In the genomic region with DNA sequence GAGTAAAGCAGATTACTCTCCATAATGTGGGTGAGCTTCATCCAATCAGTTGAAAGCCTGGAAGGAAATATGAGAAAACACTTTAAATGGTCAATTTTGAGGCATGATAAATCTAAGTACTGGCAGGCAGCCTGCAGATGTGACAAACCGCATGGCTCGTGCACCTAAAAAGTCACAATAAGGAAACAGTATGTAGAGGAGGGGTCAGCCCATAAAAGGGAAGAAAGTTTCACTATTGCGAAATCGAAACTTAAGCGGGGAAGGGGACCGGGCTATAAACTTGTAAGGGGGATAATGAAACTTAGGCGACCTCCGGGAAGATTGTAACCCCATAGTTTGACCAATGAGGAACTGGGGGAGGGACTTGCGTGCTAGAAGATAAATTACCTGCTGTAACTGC, we compare ENCODE assay signal across 25 cellular contexts.
DNase-seq lines count a peak whose midpoint lies in the region; ATAC-seq and TF ChIP-seq lines count a peak whose summit lies in the region.
"Had no signal": no experiment of that assay in that cellular context is flagged by ENCODE, and none has a peak within 500 bp of the region (broad histone marks: within the 10 kb centered on the region; RNA-seq: fewer than 3 reads in every experiment).

No MANE protein-coding gene starts in this region.

- H3K36me3 Mint-ChIP-seq in immature natural killer cell: no peaks in the 10 kb centered on the region
- no peaks in the 10 kb centered on the region for H3K36me3 Mint-ChIP-seq in activated T-helper 1 cell treated with anti-CD3 and anti-CD28 coated beads, Interleukin-12 subunit alpha, Interleukin-12 subunit beta, Interleukin-2, Interleukin-4 antibody, amounts not matched to agents 30 ng/mL and 10 ng/mL and 1 ng/mL, durations not matched to agents 14 hours and 24 hours and 36 hours (ENCODE audit: low read depth)
- no peaks in the 10 kb centered on the region for H3K36me3 Mint-ChIP-seq in glutamatergic neuron (ENCODE audit: unreplicated experiment)
- H3K36me3 Mint-ChIP-seq: activated naive CD8-positive, alpha-beta T cell had no signal

- in situ Hi-C loops in KBM-7 (cut with MboI; ENCODE audit: low pct_unique_long_range_greater_than_20kb, low sequenced_read_pairs): no loop called here

- peak overlapping the region in 2 of 6 donors; percentile 26 to 60 for H3K27ac Mint-ChIP-seq in immature natural killer cell
- no peak overlapping the region for H3K27ac Mint-ChIP-seq in activated T-helper 1 cell treated with anti-CD3 and anti-CD28 coated beads, Interleukin-12 subunit alpha, Interleukin-12 subunit beta, Interleukin-2, Interleukin-4 antibody, amounts not matched to agents 30 ng/mL and 10 ng/mL and 1 ng/mL, durations not matched to agents 14 hours and 24 hours and 36 hours
- H3K27ac Mint-ChIP-seq in glutamatergic neuron (ENCODE audit: unreplicated experiment): no peak overlapping the region
- H3K27ac Mint-ChIP-seq: activated naive CD8-positive, alpha-beta T cell; HFFc6; nephron progenitor cell had no signal

- peak overlapping the region; percentile 36 to 62 (median 55) for H3K4me3 Mint-ChIP-seq in immature natural killer cell
- H3K4me3 Mint-ChIP-seq in activated T-helper 1 cell treated with anti-CD3 and anti-CD28 coated beads, Interleukin-12 subunit alpha, Interleukin-12 subunit beta, Interleukin-2, Interleukin-4 antibody, amounts not matched to agents 30 ng/mL and 10 ng/mL and 1 ng/mL, durations not matched to agents 14 hours and 24 hours and 36 hours: no peak overlapping the region
- no peak overlapping the region for H3K4me3 Mint-ChIP-seq in glutamatergic neuron (ENCODE audit: unreplicated experiment)
- H3K4me3 Mint-ChIP-seq: activated naive CD8-positive, alpha-beta T cell; HFFc6; nephron progenitor cell had no signal

- H3K4me1 Mint-ChIP-seq in immature natural killer cell: peaks cover 7 to 16% of the 10 kb centered on the region in 2 donors
- H3K4me1 Mint-ChIP-seq in activated T-helper 1 cell treated with anti-CD3 and anti-CD28 coated beads, Interleukin-12 subunit alpha, Interleukin-12 subunit beta, Interleukin-2, Interleukin-4 antibody, amounts not matched to agents 30 ng/mL and 10 ng/mL and 1 ng/mL, durations not matched to agents 14 hours and 24 hours and 36 hours (ENCODE audit: low read depth): peaks cover 4% of the 10 kb centered on the region
- H3K4me1 Mint-ChIP-seq in glutamatergic neuron (ENCODE audit: low read depth, unreplicated experiment): peaks cover under 1% of the 10 kb centered on the region
- H3K4me1 Mint-ChIP-seq: nephron progenitor cell had no signal

- no peaks in the 10 kb centered on the region for H3K27me3 Mint-ChIP-seq in immature natural killer cell (ENCODE audit: low read depth in 3 of 3)
- no peaks in the 10 kb centered on the region for H3K27me3 Mint-ChIP-seq in activated T-helper 1 cell treated with anti-CD3 and anti-CD28 coated beads, Interleukin-12 subunit alpha, Interleukin-12 subunit beta, Interleukin-2, Interleukin-4 antibody, amounts not matched to agents 30 ng/mL and 10 ng/mL and 1 ng/mL, durations not matched to agents 14 hours and 24 hours and 36 hours (ENCODE audit: insufficient read depth)
- H3K27me3 Mint-ChIP-seq in glutamatergic neuron (ENCODE audit: unreplicated experiment): no peaks in the 10 kb centered on the region

- TF ChIP-seq CTCF in glutamatergic neuron (IDR thresholded peaks at IDR 0.05; ENCODE audit: partially characterized antibody, unreplicated experiment): no peak

- H3K9me3 Mint-ChIP-seq in immature natural killer cell: peaks cover 0 to 2% (median under 1%) of the 10 kb centered on the region in 6 donors
- no peaks in the 10 kb centered on the region for H3K9me3 Mint-ChIP-seq in activated T-helper 1 cell treated with anti-CD3 and anti-CD28 coated beads, Interleukin-12 subunit alpha, Interleukin-12 subunit beta, Interleukin-2, Interleukin-4 antibody, amounts not matched to agents 30 ng/mL and 10 ng/mL and 1 ng/mL, durations not matched to agents 14 hours and 24 hours and 36 hours
- peaks cover 1% of the 10 kb centered on the region for H3K9me3 Mint-ChIP-seq in glutamatergic neuron (ENCODE audit: unreplicated experiment)
- H3K9me3 Mint-ChIP-seq: HFFc6, nephron progenitor cell had no signal

- intact Hi-C loops in activated T-helper 1 cell treated with anti-CD3 and anti-CD28 coated beads, Interleukin-12 subunit alpha, Interleukin-12 subunit beta, Interleukin-2, Interleukin-4 antibody, amounts not matched to agents 30 ng/mL and 10 ng/mL and 1 ng/mL, durations not matched to agents 14 hours and 24 hours and 36 hours (cut with micrococcal nuclease): no loop called here

- ATAC-seq in GM18511 (IDR thresholded peaks at IDR 0.05; ENCODE audit: unreplicated experiment) (peak; percentile 60), HG02623 (IDR thresholded peaks at IDR 0.05; ENCODE audit: unreplicated experiment) (no peak)
- ATAC-seq: mucosa of descending colon, SK-N-SH treated with all-trans-retinoic acid at 6 μM for 48 hours had no signal

- DNase-seq in KBM-7 (peak; percentile 69), NOMO-1 treated with DMSO at 0.1 percent for 48 hours (lab: John Stamatoyannopoulos, UW; ENCODE audit: unreplicated experiment) (peak; percentile 86), immature natural killer cell (peak in 2 of 3 donors; percentile 3 to 11), glutamatergic neuron (no peak)
- DNase-seq in activated T-helper 1 cell treated with anti-CD3 and anti-CD28 coated beads, Interleukin-12 subunit alpha, Interleukin-12 subunit beta, Interleukin-2, Interleukin-4 antibody, amounts not matched to agents 30 ng/mL and 10 ng/mL and 1 ng/mL, durations not matched to agents 14 hours and 24 hours and 36 hours (ENCODE audit: low spot score): no peak
- DNase-seq: activated CD4-positive, alpha-beta T cell treated with anti-CD3 and anti-CD28 coated beads for 4 hours; activated effector memory CD4-positive, alpha-beta T cell treated with Interleukin-2 at 50 U/mL for 16 hours; BE2C; effector CD8-positive, alpha-beta T cell; GM23248; HFFc6; Karpas-422; mammary epithelial cell; NCI-H1092; NCI-H1694 treated with DMSO at 0.1 percent for 48 hours; nephron progenitor cell; PC-9; stimulated activated CD4-positive, alpha-beta T cell treated with anti-CD3 and anti-CD28 coated beads, Interleukin-4, amount 100 ng/mL, for 1 hour; stomach; thyroid gland had no signal

Comparison
In these comparisons a context has a peak if more than half of its experiments do, and no peak if none do; other contexts are left out.
1. DNase-seq: peak in KBM-7 (single experiment), NOMO-1 treated with DMSO at 0.1 percent for 48 hours (single experiment) and immature natural killer cell (2 of 3); none in activated T-helper 1 cell treated with anti-CD3 and anti-CD28 coated beads, Interleukin-12 subunit alpha, Interleukin-12 subunit beta, Interleukin-2, Interleukin-4 antibody, amounts not matched to agents 30 ng/mL and 10 ng/mL and 1 ng/mL, durations not matched to agents 14 hours and 24 hours and 36 hours (single experiment) and glutamatergic neuron (single experiment).
2. H3K4me3 Mint-ChIP-seq: peak in immature natural killer cell (5 of 5); none in activated T-helper 1 cell treated with anti-CD3 and anti-CD28 coated beads, Interleukin-12 subunit alpha, Interleukin-12 subunit beta, Interleukin-2, Interleukin-4 antibody, amounts not matched to agents 30 ng/mL and 10 ng/mL and 1 ng/mL, durations not matched to agents 14 hours and 24 hours and 36 hours (single experiment) and glutamatergic neuron (single experiment).